In genomic region chr11:59550368-59550841, GRCh38 we compare ENCODE assay signal across 8 cellular contexts. TPM values are rescaled to one million over a fixed set of nuclear protein-coding genes. Genes with fewer than 3 reads are reported as not detected.
A peak's percentile ranks its signal among the peaks of the same experiment; 100 is the strongest.
DNase-seq lines count a peak whose midpoint lies in the region; ATAC-seq and TF ChIP-seq lines count a peak whose summit lies in the region.

No MANE protein-coding gene starts in this region.

- peak; percentile 90 for ATAC-seq in HG02884 (IDR thresholded peaks at IDR 0.05; ENCODE audit: unreplicated experiment)
- ATAC-seq in T-helper 17 cell, result peak; percentile 90
- ATAC-seq in aorta (ENCODE audit: low FRiP score), result peak; percentile 91

- peak; percentile 84 for DNase-seq in GM13976 (ENCODE audit: low spot score)
- peak; percentile 97 for DNase-seq in NCI-H146 (lab: John Stamatoyannopoulos, UW)
- DNase-seq in T-helper 17 cell, result peak; percentile 69 to 76 (median 75)
- DNase-seq in anterior cingulate cortex (lab: John Stamatoyannopoulos, UW), result peak in 56 of 58 donors; percentile 25 to 87 (median 68)
- DNase-seq in hepatocyte (ENCODE audit: low spot score), result peak; percentile 93
- DNase-seq in renal cortical epithelial cell (ENCODE audit: low read depth), result peak; percentile 85
- DNase-seq in aorta, result peak; percentile 81 to 91

- H3K4me1 ChIP-seq in hepatocyte (ENCODE audit: insufficient read depth) (no peaks in the 10 kb centered on the region), aorta (ENCODE audit: control insufficient read depth in 1 of 2, insufficient read depth in 2 of 2, low read length in 2 of 2) (no peaks in the 10 kb centered on the region)

- H2AFZ ChIP-seq in hepatocyte, result peak overlapping the region; percentile 78

- H3K27ac Mint-ChIP-seq in T-helper 17 cell, result peak overlapping the region; percentile 94

- H3K4me3 ChIP-seq in hepatocyte, result peak overlapping the region; percentile 33
- peak overlapping the region; percentile 83 to 93 for H3K4me3 ChIP-seq in aorta (ENCODE audit: low read length in 2 of 2)

- in situ Hi-C loops in GM13976 (cut with MboI; ENCODE audit: low sequenced_read_pairs, unreplicated experiment), result loop anchor here (10.0 kb wide), 1 partner anchor 114 kb away; the partner anchor contains the start of gene PATL1

- H3K27ac ChIP-seq in hepatocyte, result peak overlapping the region; percentile 93
- peak overlapping the region in 1 of 2 donors; percentile 77 for H3K27ac ChIP-seq in aorta (ENCODE audit: low read depth in 1 of 2, low read length in 2 of 2)

- H3K9me3 ChIP-seq in T-helper 17 cell (ENCODE audit: control insufficient read depth, low read length, poor library complexity, severe bottlenecking) (no peaks in the 10 kb centered on the region), hepatocyte (ENCODE audit: low read depth) (no peaks in the 10 kb centered on the region), aorta (ENCODE audit: control insufficient read depth, low read length) (no peaks in the 10 kb centered on the region)

- H3K27me3 ChIP-seq in hepatocyte (no peaks in the 10 kb centered on the region), aorta (ENCODE audit: control insufficient read depth in 1 of 2, insufficient read depth in 2 of 2, low read length in 1 of 2) (no peaks in the 10 kb centered on the region)

- H4K20me1 ChIP-seq in hepatocyte (ENCODE audit: insufficient read depth, poor library complexity, severe bottlenecking), result no peaks in the 10 kb centered on the region

- peaks cover 19% of the 10 kb centered on the region for H3K4me1 Mint-ChIP-seq in T-helper 17 cell

- intact Hi-C loops in aorta (cut with DNase I), result loop anchor here (5.0 to 10.0 kb wide), 3 partner anchors 67 to 207 kb away; partner anchors contain the start of genes STX3 (in 2 of the 2) and OSBP (in 1 of the 2)

- peak overlapping the region; percentile 83 for H3K4me3 Mint-ChIP-seq in T-helper 17 cell

- H3K4me2 ChIP-seq in hepatocyte, result peak overlapping the region; percentile 74

- H3K36me3 ChIP-seq in hepatocyte (replicated peaks; ENCODE audit: insufficient read depth, low read depth) (no peaks in the 10 kb centered on the region), aorta (ENCODE audit: control insufficient read depth in 1 of 2, insufficient read depth in 2 of 2, low read length in 1 of 2) (no peaks in the 10 kb centered on the region)

- no peaks in the 10 kb centered on the region for H3K79me2 ChIP-seq in hepatocyte

- H3K9me2 ChIP-seq in hepatocyte (replicated peaks; ENCODE audit: insufficient read depth), result no peaks in the 10 kb centered on the region

- TF ChIP-seq CTCF in GM13976 (IDR thresholded peaks at IDR 0.05; ENCODE audit: borderline replicate concordance, control extremely low read depth, extremely low read depth, insufficient read depth, missing control alignments) (peak; percentile 36), hepatocyte (IDR thresholded peaks at IDR 0.05; ENCODE audit: poor library complexity) (peak; percentile 49)

- no peaks in the 10 kb centered on the region for H3K36me3 Mint-ChIP-seq in T-helper 17 cell (ENCODE audit: low read depth)

- no peaks in the 10 kb centered on the region for H3K27me3 Mint-ChIP-seq in T-helper 17 cell

- 2% methylated on average over 31 of the region's 31 CpGs for WGBS in hepatocyte (ENCODE audit: low lambda C conversion rate, missing lambda C conversion rate)
- 0% methylated on average over 31 of the region's 31 CpGs for WGBS in aorta, 2 donors

RNA-seq across cellular contexts. Expression of gene OR4D9, which starts 39.1 kb away (rescaled TPM):
- total RNA-seq in T-helper 17 cell (not detected), hepatocyte (not detected in 2 replicates), renal cortical epithelial cell (not detected in 2 replicates), aorta (not detected)
- polyA plus RNA-seq in hepatocyte (not detected in 2 replicates), aorta (not detected)

RNA-seq across cellular contexts. Expression of gene OR4D11, which starts 47.0 kb away (rescaled TPM):
- total RNA-seq in T-helper 17 cell, result not detected
- total RNA-seq in hepatocyte, result not detected in 2 replicates
- not detected in 2 replicates for polyA plus RNA-seq in hepatocyte
- total RNA-seq in renal cortical epithelial cell, result not detected in 2 replicates
- total RNA-seq in aorta, result not detected
- polyA plus RNA-seq in aorta, result not detected
